ENCODE assay signal across 7 cellular contexts in genomic region chr17:45315583-45316270, GRCh38. TPM values are rescaled to one million over a fixed set of nuclear protein-coding genes. Genes with fewer than 3 reads are reported as not detected.
DNase-seq lines count a peak whose midpoint lies in the region; ATAC-seq and TF ChIP-seq lines count a peak whose summit lies in the region.

No MANE protein-coding gene starts in this region.

- TF ChIP-seq CTCF in WI38 (IDR thresholded peaks at IDR 0.05; ENCODE audit: low read depth, low read length) (no peak), smooth muscle cell (IDR thresholded peaks at IDR 0.05; ENCODE audit: borderline replicate concordance, insufficient read depth, poor library complexity, severe bottlenecking) (no peak)

- 17% methylated on average over 8 of the region's 8 CpGs for WGBS in right cardiac atrium
- WGBS in smooth muscle cell (ENCODE audit: low lambda C conversion rate): 28% methylated on average over 8 of the region's 8 CpGs

- H3K27ac ChIP-seq in HUES48 (ENCODE audit: low read depth, low read length) (peak overlapping the region; percentile 90), right cardiac atrium (ENCODE audit: low read length) (peak overlapping the region; percentile 94), smooth muscle cell (ENCODE audit: low read depth) (peak overlapping the region; percentile 92)

- H3K36me3 ChIP-seq in HUES48 (ENCODE audit: control insufficient read depth, insufficient read depth, low read length): no peaks in the 10 kb centered on the region
- H3K36me3 ChIP-seq in smooth muscle cell (ENCODE audit: low read depth): no peaks in the 10 kb centered on the region

- peaks cover 45% of the 10 kb centered on the region for H3K79me2 ChIP-seq in smooth muscle cell (ENCODE audit: low read depth)

- ATAC-seq in right cardiac atrium: no peak

- H3K4me3 ChIP-seq in HUES48 (ENCODE audit: low read depth, low read length): peak overlapping the region; percentile 81
- H3K4me3 ChIP-seq in WI38 (ENCODE audit: low read depth, low read length): peak overlapping the region; percentile 74
- peak overlapping the region; percentile 92 for H3K4me3 ChIP-seq in right cardiac atrium (ENCODE audit: low read length)
- peak overlapping the region; percentile 80 for H3K4me3 ChIP-seq in smooth muscle cell

- H3K4me1 ChIP-seq in HUES48 (ENCODE audit: control insufficient read depth, insufficient read depth, low read length) (peaks cover 14% of the 10 kb centered on the region; the same call in 1 of the 2 replicates), right cardiac atrium (ENCODE audit: control insufficient read depth, insufficient read depth, low read length) (peaks cover 28% of the 10 kb centered on the region), smooth muscle cell (ENCODE audit: low read depth) (peaks cover 15% of the 10 kb centered on the region)

- DNase-seq in right cardiac atrium (no peak), smooth muscle cell (lab: John Stamatoyannopoulos, UW; ENCODE audit: unreplicated experiment) (no peak), NCI-H128 (lab: John Stamatoyannopoulos, UW; ENCODE audit: unreplicated experiment) (no peak), 8988T (no peak)
- no peak for DNase-seq in activated effector memory CD4-positive, alpha-beta T cell treated with Interleukin-2 at 50 U/mL for 16 hours

- no peak overlapping the region for H2AFZ ChIP-seq in smooth muscle cell (ENCODE audit: low read depth)

- H3K4me2 ChIP-seq in smooth muscle cell: peak overlapping the region; percentile 93

- peaks cover 9% of the 10 kb centered on the region for H3K27me3 ChIP-seq in HUES48 (ENCODE audit: control insufficient read depth, insufficient read depth, low read length)
- H3K27me3 ChIP-seq in right cardiac atrium (ENCODE audit: control insufficient read depth, insufficient read depth): no peaks in the 10 kb centered on the region
- H3K27me3 ChIP-seq in smooth muscle cell (ENCODE audit: low read depth): no peaks in the 10 kb centered on the region

- H3K9me3 ChIP-seq in HUES48 (ENCODE audit: control insufficient read depth, insufficient read depth, low read length): no peaks in the 10 kb centered on the region
- no peaks in the 10 kb centered on the region for H3K9me3 ChIP-seq in right cardiac atrium (ENCODE audit: control insufficient read depth, low read length)
- H3K9me3 ChIP-seq in smooth muscle cell (replicated peaks; ENCODE audit: low read depth): no peaks in the 10 kb centered on the region

- H3K9ac ChIP-seq in HUES48 (ENCODE audit: low read depth, low read length) (0 out of 2 replicates have a peak overlapping the region, but pooled peaks have one; percentile 60), smooth muscle cell (ENCODE audit: low read depth) (peak overlapping the region; percentile 68)

- peaks cover 24% of the 10 kb centered on the region for H3F3A ChIP-seq in smooth muscle cell (ENCODE audit: low read depth)

- peaks cover 55% of the 10 kb centered on the region for H4K20me1 ChIP-seq in smooth muscle cell (ENCODE audit: low read depth)

- intact Hi-C loops in right cardiac atrium (cut with DNase I): loop anchor here in 2 of 4 donors (5.0 to 10.0 kb wide), 4 partner anchors 38 to 171 kb away; partner anchors contain the start of gene HEXIM1 (in 1 of the 2)

RNA-seq across cellular contexts. Expression of gene MAP3K14, which starts 1.1 kb away (rescaled TPM):
- total RNA-seq in right cardiac atrium (10 to 100 TPM; 12.2 to 17.1 (median 15.1) TPM), smooth muscle cell (1.5 and 1.7 TPM in 2 replicates)
- polyA plus RNA-seq in right cardiac atrium (10.8 TPM), smooth muscle cell (1.8 and 2.7 TPM in 2 replicates)

RNA-seq across cellular contexts. Expression of gene SPATA32, which starts 53.8 kb away (rescaled TPM):
- total RNA-seq in right cardiac atrium (not detected), smooth muscle cell (not detected in 2 replicates)
- polyA plus RNA-seq in right cardiac atrium (not detected), smooth muscle cell (0.27 TPM in 1 of 2 replicates, not detected in the other)
